ENCODE assay signal across 19 cellular contexts in genomic region chr22:47294222-47294532, GRCh38.
DNase-seq lines count a peak whose midpoint lies in the region; ATAC-seq, FAIRE-seq and TF ChIP-seq lines count a peak whose summit lies in the region.
"Had no signal": no experiment of that assay in that cellular context is flagged by ENCODE, and none has a peak within 500 bp of the region (broad histone marks: within the 10 kb centered on the region; RNA-seq: fewer than 3 reads in every experiment).

No MANE protein-coding gene starts in this region.

- H3K36me3 Mint-ChIP-seq in CD14-positive monocyte: no peaks in the 10 kb centered on the region
- H3K36me3 Mint-ChIP-seq in osteocyte (ENCODE audit: unreplicated experiment): no peaks in the 10 kb centered on the region
- H3K36me3 Mint-ChIP-seq: stimulated activated memory B cell treated with anti-CD40 and anti-IgM and Interleukin-4, amounts not matched to agents 10 μg/mL and 1 μg/mL and 100 μg/mL, for 72 hours had no signal

- H3K27ac Mint-ChIP-seq in CD14-positive monocyte: no peak overlapping the region
- H3K27ac Mint-ChIP-seq in osteocyte (ENCODE audit: unreplicated experiment): no peak overlapping the region
- H3K27ac Mint-ChIP-seq: stimulated activated memory B cell treated with anti-CD40 and anti-IgM and Interleukin-4, amounts not matched to agents 10 μg/mL and 1 μg/mL and 100 μg/mL, for 72 hours had no signal

- H3K4me1 Mint-ChIP-seq in CD14-positive monocyte (no peaks in the 10 kb centered on the region), osteocyte (ENCODE audit: unreplicated experiment) (no peaks in the 10 kb centered on the region)
- H3K4me1 Mint-ChIP-seq: stimulated activated memory B cell treated with anti-CD40 and anti-IgM and Interleukin-4, amounts not matched to agents 10 μg/mL and 1 μg/mL and 100 μg/mL, for 72 hours had no signal

- FAIRE-seq in GM12891 (lab: Jason Lieb, UNC): no peak
- FAIRE-seq: GM12892 had no signal

- intact Hi-C loops in CD14-positive monocyte (cut with micrococcal nuclease): no loop called here

- H3K9me3 Mint-ChIP-seq in CD14-positive monocyte: peaks cover 0 to 2% (median 0%) of the 10 kb centered on the region in 7 donors
- peaks cover 27% of the 10 kb centered on the region for H3K9me3 Mint-ChIP-seq in osteocyte (ENCODE audit: unreplicated experiment)
- H3K9me3 Mint-ChIP-seq: stimulated activated memory B cell treated with anti-CD40 and anti-IgM and Interleukin-4, amounts not matched to agents 10 μg/mL and 1 μg/mL and 100 μg/mL, for 72 hours had no signal

- DNase-seq in CD14-positive monocyte (ENCODE audit: low spot score) (peak; percentile 33), LHCN-M2 (ENCODE audit: low read depth) (peak; percentile 93), choroid plexus epithelial cell (ENCODE audit: low read depth) (peak; percentile 73), osteocyte (ENCODE audit: extremely low spot score, unreplicated experiment) (peak; percentile 63), GM12891 (ENCODE audit: insufficient read length, low spot score) (no peak), H4 (ENCODE audit: low spot score) (no peak), NCI-H510A treated with DMSO at 0.1 percent for 48 hours (lab: John Stamatoyannopoulos, UW) (no peak)
- DNase-seq: activated naive CD4-positive, alpha-beta T cell; foreskin melanocyte; NCI-H1417; NCI-H345; right lobe of liver; SK-N-SH; upper lobe of left lung had no signal

- no peak for ATAC-seq in activated CD4-positive, CD25-positive, alpha-beta regulatory T cell treated with anti-CD3 and anti-CD28 coated beads, Interleukin-2, amount 50 U/mL, for 24 hours
- ATAC-seq: body of pancreas; stimulated activated memory B cell treated with anti-CD40 and anti-IgM and Interleukin-4, amounts not matched to agents 10 μg/mL and 1 μg/mL and 100 μg/mL, for 72 hours had no signal

- H3K4me3 ChIP-seq in choroid plexus epithelial cell (ENCODE audit: low read depth, low read length): no peak overlapping the region
- H3K4me3 ChIP-seq: BLaER1 treated with 17β-estradiol and CSF1 and Interleukin-3, amounts not matched to agents 10 nM and 100 nM; body of pancreas; right lobe of liver; upper lobe of left lung had no signal

- H3K27me3 Mint-ChIP-seq in CD14-positive monocyte (ENCODE audit: low read depth in 3 of 3): peaks cover 0 to 6% (median 3%) of the 10 kb centered on the region in 3 donors
- no peaks in the 10 kb centered on the region for H3K27me3 Mint-ChIP-seq in osteocyte (ENCODE audit: unreplicated experiment)

- H3K4me3 Mint-ChIP-seq in CD14-positive monocyte (no peak overlapping the region), osteocyte (ENCODE audit: unreplicated experiment) (no peak overlapping the region)
- H3K4me3 Mint-ChIP-seq: stimulated activated memory B cell treated with anti-CD40 and anti-IgM and Interleukin-4, amounts not matched to agents 10 μg/mL and 1 μg/mL and 100 μg/mL, for 72 hours had no signal

- TF ChIP-seq POLR2A in GM12891 (IDR thresholded peaks at IDR 0.05; ENCODE audit: low read depth, low read length): no peak

- TF ChIP-seq CTCF in CD14-positive monocyte (IDR thresholded peaks at IDR 0.05) (no peak), choroid plexus epithelial cell (conservative IDR thresholded peaks at IDR 0.05; ENCODE audit: low read depth, low read length) (no peak), osteocyte (IDR thresholded peaks at IDR 0.05) (no peak)

TF ChIP-seq in GM12891, 5 proteins besides CTCF, POLR2A, EP300 and RAD21:
- TF ChIP-seq POLR2AphosphoS5 (IDR thresholded peaks at IDR 0.05; ENCODE audit: low read depth, low read length) (no peak), PAX5 (IDR thresholded peaks at IDR 0.05; ENCODE audit: insufficient read depth, low read length, severe bottlenecking) (no peak), POU2F2 (IDR thresholded peaks at IDR 0.05; ENCODE audit: low read depth, low read length) (no peak), TAF1 (IDR thresholded peaks at IDR 0.05; ENCODE audit: low read depth, low read length) (no peak), SPI1 (IDR thresholded peaks at IDR 0.05; ENCODE audit: low read depth, low read length) (no peak)
TF ChIP-seq in GM12891: peak in this region for 0.

Comparison
In these comparisons a context has a peak if more than half of its experiments do, and no peak if none do; other contexts are left out.
1. DNase-seq: peak in CD14-positive monocyte (single experiment), LHCN-M2 (single experiment), choroid plexus epithelial cell (single experiment) and osteocyte (single experiment); none in GM12891 (single experiment), H4 (single experiment) and NCI-H510A treated with DMSO at 0.1 percent for 48 hours (single experiment).